10 cellular contexts compared by ENCODE assay signal in genomic region chr21:39006653-39007417, GRCh38.
A peak's percentile ranks its signal among the peaks of the same experiment; 100 is the strongest.
DNase-seq lines count a peak whose midpoint lies in the region; ATAC-seq, FAIRE-seq and TF ChIP-seq lines count a peak whose summit lies in the region.
"Had no signal": no experiment of that assay in that cellular context is flagged by ENCODE, and none has a peak within 500 bp of the region (broad histone marks: within the 10 kb centered on the region; RNA-seq: fewer than 3 reads in every experiment).

No MANE protein-coding gene starts in this region.

- ATAC-seq in upper lobe of left lung (ENCODE audit: low FRiP score in 2 of 2) (peak; percentile 50 to 55), GM18868 (IDR thresholded peaks at IDR 0.05; ENCODE audit: unreplicated experiment) (no peak), GM21717 (IDR thresholded peaks at IDR 0.05; ENCODE audit: unreplicated experiment) (no peak)

- H3K9me1 ChIP-seq in endothelial cell of umbilical vein (replicated peaks; ENCODE audit: control insufficient read depth, extremely low read depth, insufficient read depth, low read length) = no peaks in the 10 kb centered on the region

- POLR2A ChIA-PET in endothelial cell of umbilical vein (lab: Charles Lee) = interaction anchor here (0.5 kb wide), 1 partner anchor 8 kb away, joined by 4 read pairs; no protein-coding TSS in a partner anchor

- intact Hi-C loops in endothelial cell of umbilical vein (cut with micrococcal nuclease) = loop anchor here (1.0 kb wide), 1 partner anchor 16 kb away; no protein-coding TSS in a partner anchor

- DNase-seq in OCI-M1 (lab: John Stamatoyannopoulos, UW) (peak; percentile 84), endothelial cell of umbilical vein (ENCODE audit: low read depth, low spot score) (peak; percentile 88), midbrain (lab: John Stamatoyannopoulos, UW) (peak; percentile 30), upper lobe of left lung (peak in 1 of 2 donors; percentile 73), NCI-H2107 (lab: John Stamatoyannopoulos, UW) (no peak)
- DNase-seq in activated CD8-positive, alpha-beta memory T cell treated with anti-CD3 and anti-CD28 coated beads, Interleukin-2, amount 50 U/mL, for 4 hours = no peak
- DNase-seq: H9 had no signal

- H4K20me1 ChIP-seq in endothelial cell of umbilical vein (replicated peaks; ENCODE audit: control insufficient read depth, extremely low read depth, insufficient read depth, low read length) = no peaks in the 10 kb centered on the region

- peak overlapping the region in 1 of 3 experiments; percentile 25 for H3K4me3 ChIP-seq in endothelial cell of umbilical vein (replicated peaks in 1 of 3; ENCODE audit: insufficient read depth in 1 of 3, low read depth in 1 of 3, low read length in 3 of 3)
- no peak overlapping the region for H3K4me3 ChIP-seq in upper lobe of left lung
- H3K4me3 ChIP-seq: SK-N-MC had no signal

- peak overlapping the region; percentile 61 for H2AFZ ChIP-seq in endothelial cell of umbilical vein (ENCODE audit: low read depth, low read length)

- dilution Hi-C loops in endothelial cell of umbilical vein (cut with MboI; ENCODE audit: extremely low pct_ligation_motif_present, low sequenced_read_pairs) = no loop called here

- TF ChIP-seq POLR2A in endothelial cell of umbilical vein (IDR thresholded peaks at IDR 0.05; ENCODE audit: low read depth, low read length) (no peak), upper lobe of left lung (IDR thresholded peaks at IDR 0.05) (peak in 1 of 4 donors; percentile 48)

- peak; percentile 96 for FAIRE-seq in endothelial cell of umbilical vein (lab: Jason Lieb, UNC)

- TF ChIP-seq EP300 in upper lobe of left lung (IDR thresholded peaks at IDR 0.05) = peak in 2 of 4 donors; percentile 86 to 90

- H3K4me2 ChIP-seq in endothelial cell of umbilical vein (ENCODE audit: insufficient read depth, low read length) = peak overlapping the region; percentile 76

- H3K9me3 ChIP-seq in endothelial cell of umbilical vein (replicated peaks; ENCODE audit: control insufficient read depth, insufficient read depth, low read length) (no peaks in the 10 kb centered on the region), upper lobe of left lung (no peaks in the 10 kb centered on the region)

- 16 to 22% methylated on average over 8 of the region's 8 CpGs for WGBS in upper lobe of left lung, 2 donors

- no peaks in the 10 kb centered on the region for H3K79me2 ChIP-seq in endothelial cell of umbilical vein (ENCODE audit: control insufficient read depth, insufficient read depth, low read length)

- no peaks in the 10 kb centered on the region for H3K36me3 ChIP-seq in endothelial cell of umbilical vein (ENCODE audit: control insufficient read depth in 2 of 2, extremely low read depth in 1 of 2, insufficient read depth in 2 of 2, low read length in 2 of 2)
- H3K36me3 ChIP-seq in upper lobe of left lung = no peaks in the 10 kb centered on the region

- H3K4me1 ChIP-seq in endothelial cell of umbilical vein (ENCODE audit: control insufficient read depth, extremely low read depth, insufficient read depth, low read length) = peaks cover 42% of the 10 kb centered on the region
- H3K4me1 ChIP-seq in upper lobe of left lung = peaks cover 69 to 80% (median 73%) of the 10 kb centered on the region in 4 donors

- TF ChIP-seq CTCF in endothelial cell of umbilical vein (IDR thresholded peaks at IDR 0.05; ENCODE audit: extremely low read depth in 1 of 2, insufficient read depth in 1 of 2, low read depth in 1 of 2, low read length in 2 of 2) (no peak), upper lobe of left lung (IDR thresholded peaks at IDR 0.05) (no peak)

- peak overlapping the region; percentile 52 for H3K27ac ChIP-seq in endothelial cell of umbilical vein (ENCODE audit: insufficient read depth, low read depth, low read length)
- peak overlapping the region; percentile 77 to 92 (median 86) for H3K27ac ChIP-seq in upper lobe of left lung
- H3K27ac ChIP-seq: SK-N-MC had no signal

- no TSS peak for BruUV-seq in endothelial cell of umbilical vein (replicated peaks; lab: Mats Ljungman, UMichigan)

- H3K9ac ChIP-seq in endothelial cell of umbilical vein (replicated peaks; ENCODE audit: extremely low read depth, insufficient read depth, low read length) = peak overlapping the region; percentile 13

- no peaks in the 10 kb centered on the region for H3K27me3 ChIP-seq in endothelial cell of umbilical vein (ENCODE audit: control insufficient read depth in 2 of 2, insufficient read depth in 2 of 2, low read length in 2 of 2)
- no peaks in the 10 kb centered on the region for H3K27me3 ChIP-seq in upper lobe of left lung

- CTCF ChIA-PET in endothelial cell of umbilical vein (lab: Charles Lee) = interaction anchor here (0.6 to 1.3 kb wide), 5 partner anchors 11 to 202 kb away, joined by 3 to 5 read pairs (median 3); no protein-coding TSS in a partner anchor

TF ChIP-seq in endothelial cell of umbilical vein, 7 proteins besides CTCF, POLR2A, EP300 and RAD21:
- TF ChIP-seq POLR2AphosphoS5 (IDR thresholded peaks at IDR 0.05; ENCODE audit: insufficient read depth, low read depth, low read length) = no peak
- no peak for TF ChIP-seq FOS (IDR thresholded peaks at IDR 0.05; ENCODE audit: borderline replicate concordance, insufficient read depth, low read length)
- no peak for TF ChIP-seq MYC (IDR thresholded peaks at IDR 0.05; ENCODE audit: low read depth, low read length)
- TF ChIP-seq EZH2 (IDR thresholded peaks at IDR 0.05; ENCODE audit: borderline replicate concordance, low read depth, low read length, severe bottlenecking) = no peak
- TF ChIP-seq JUN (IDR thresholded peaks at IDR 0.05; ENCODE audit: borderline replicate concordance, insufficient read depth, insufficient read length, low read depth) = no peak
- TF ChIP-seq GATA2 (IDR thresholded peaks at IDR 0.05; ENCODE audit: insufficient read depth, insufficient read length, low read depth, low read length) = no peak
- no peak for TF ChIP-seq MAX (IDR thresholded peaks at IDR 0.05; ENCODE audit: insufficient read depth, insufficient read length)
TF ChIP-seq in endothelial cell of umbilical vein: peak in this region for 0.

Comparison
In these comparisons a context has a peak if more than half of its experiments do, and no peak if none do; other contexts are left out.
1. DNase-seq: peak in OCI-M1 (single experiment), endothelial cell of umbilical vein (single experiment) and midbrain (single experiment); none in NCI-H2107 (single experiment) and activated CD8-positive, alpha-beta memory T cell treated with anti-CD3 and anti-CD28 coated beads, Interleukin-2, amount 50 U/mL, for 4 hours (single experiment).
2. ATAC-seq: peak in upper lobe of left lung (2 of 2); none in GM18868 (single experiment) and GM21717 (single experiment).